In the genomic region with DNA sequence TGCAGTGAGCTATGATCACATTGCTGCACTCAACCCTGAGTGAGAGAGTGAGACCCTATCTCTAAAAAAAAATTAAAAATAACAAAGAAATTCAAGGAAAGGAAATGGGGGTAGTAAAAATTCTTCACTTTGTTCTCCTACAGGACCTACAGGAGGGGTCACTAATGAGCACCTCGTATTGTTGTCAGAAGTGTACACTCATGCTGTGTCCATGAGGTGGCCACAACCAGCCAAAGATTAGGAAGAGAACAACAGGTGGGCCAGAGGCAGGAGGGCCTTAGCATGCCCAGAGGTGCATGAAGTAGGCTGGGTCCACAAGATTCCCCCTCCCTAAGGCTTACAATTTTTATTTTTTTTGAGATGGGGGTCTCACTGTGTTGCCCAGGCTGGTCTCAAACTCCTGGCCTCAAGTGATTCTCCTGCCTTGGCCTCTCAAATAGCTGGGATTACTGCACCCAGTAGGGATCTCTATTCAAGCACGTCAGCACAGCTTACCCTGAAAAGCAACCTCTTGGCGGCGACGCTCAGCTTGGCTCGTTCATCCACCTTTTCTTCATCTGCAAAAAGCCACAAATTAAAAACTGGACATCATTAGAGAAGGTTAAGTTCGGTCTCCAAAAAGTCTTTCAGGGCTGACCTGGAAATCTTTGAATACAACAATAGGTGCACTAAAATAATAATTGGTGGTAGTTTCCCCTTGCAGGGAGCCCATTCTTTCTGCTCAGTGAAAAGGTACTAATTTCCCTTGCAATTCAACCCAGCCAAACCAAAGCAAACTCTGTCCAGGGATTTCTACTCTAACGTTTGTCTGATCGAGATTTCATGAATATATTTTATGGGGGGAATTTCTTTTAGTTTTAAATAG, we compare ENCODE assay signal across 31 cellular contexts.
DNase-seq lines count a peak whose midpoint lies in the region; ATAC-seq and TF ChIP-seq lines count a peak whose summit lies in the region.
"Had no signal": no experiment of that assay in that cellular context is flagged by ENCODE, and none has a peak within 500 bp of the region (broad histone marks: within the 10 kb centered on the region; RNA-seq: fewer than 3 reads in every experiment).

No MANE protein-coding gene starts in this region.

- POLR2A ChIA-PET in Caco-2 (lab: Charles Lee): no interaction called here
- POLR2A ChIA-PET in naive thymus-derived CD4-positive, alpha-beta T cell (lab: Charles Lee): no interaction called here

- DNase-seq in Caco-2 (no peak), NCI-H146 (lab: John Stamatoyannopoulos, UW) (peak; percentile 61), osteocyte (ENCODE audit: extremely low spot score, unreplicated experiment) (peak; percentile 36), GM23248 (no peak)
- DNase-seq in stimulated activated CD4-positive, alpha-beta T cell treated with anti-CD3 and anti-CD28 coated beads, Interleukin-2, amount 100 ng/mL, for 24 hours: no peak
- no peak for DNase-seq in naive thymus-derived CD4-positive, alpha-beta T cell
- DNase-seq: ACHN; activated CD4-positive, alpha-beta T cell treated with anti-CD3 and anti-CD28 coated beads, Interleukin-2, amount 50 U/mL, for 1 hour; activated naive CD4-positive, alpha-beta T cell treated with anti-CD3 and anti-CD28 coated beads for 36 hours; activated T-cell treated with anti-CD3 and anti-CD28 coated beads, Interleukin-2, amount 50 U/mL, for 72 hours; BE2C; DMS53; effector memory CD4-positive, alpha-beta T cell; erythroblast; H9; heart left ventricle; kidney glomerular epithelial cell; MG63; NCI-H1436 treated with DMSO at 0.1 percent for 48 hours; NCI-H510A; Peyer's patch; SW 1271; T-helper 9 cell; WERI-Rb-1 had no signal

- BruUV-seq in Caco-2 (replicated peaks; lab: Mats Ljungman, UMichigan): no TSS peak

- intact Hi-C loops in Caco-2 (cut with micrococcal nuclease; ENCODE audit: unreplicated experiment): no loop called here
- intact Hi-C loops in naive thymus-derived CD4-positive, alpha-beta T cell (cut with micrococcal nuclease): no loop called here

- in situ Hi-C loops in GM23248 (cut with MboI): no loop called here

- H3K9me3 Mint-ChIP-seq in Caco-2 (ENCODE audit: unreplicated experiment) (no peaks in the 10 kb centered on the region), brain (no peaks in the 10 kb centered on the region), osteocyte (ENCODE audit: unreplicated experiment) (no peaks in the 10 kb centered on the region)
- H3K9me3 Mint-ChIP-seq in naive thymus-derived CD4-positive, alpha-beta T cell: no peaks in the 10 kb centered on the region
- H3K9me3 Mint-ChIP-seq: activated naive CD4-positive, alpha-beta T cell treated with anti-CD3 and anti-CD28 coated beads for 36 hours; activated T-cell treated with anti-CD3 and anti-CD28 coated beads, Interleukin-2, amount 50 U/mL, for 72 hours; H9; stimulated activated naive CD8-positive, alpha-beta T cell treated with anti-CD3 and anti-CD28 coated beads, Interleukin-15, Interleukin-2, amounts not matched to agents 100 ng/mL and 50 ng/mL, for 24 hours had no signal

- H3K9ac ChIP-seq in GM23248: no peak overlapping the region

- peaks cover 21% of the 10 kb centered on the region for H3F3A ChIP-seq in GM23248 (ENCODE audit: insufficient read depth)

- H4K20me1 ChIP-seq in GM23248 (ENCODE audit: insufficient read depth): no peaks in the 10 kb centered on the region

- H2AFZ ChIP-seq in GM23248: no peak overlapping the region

- H3K4me1 Mint-ChIP-seq in Caco-2 (ENCODE audit: low read depth, unreplicated experiment) (peaks cover 7% of the 10 kb centered on the region), brain (peaks cover 20% of the 10 kb centered on the region), osteocyte (ENCODE audit: unreplicated experiment) (peaks cover 21% of the 10 kb centered on the region)
- peaks cover 0 to under 1% (median 0%) of the 10 kb centered on the region in 7 donors for H3K4me1 Mint-ChIP-seq in naive thymus-derived CD4-positive, alpha-beta T cell

- H3K4me3 ChIP-seq in Caco-2 (ENCODE audit: low read depth, low read length) (no peak overlapping the region), GM23248 (no peak overlapping the region)
- no peak overlapping the region for H3K4me3 ChIP-seq in naive thymus-derived CD4-positive, alpha-beta T cell (ENCODE audit: low read length)
- H3K4me3 ChIP-seq: adrenal gland, heart left ventricle, K562, MG63, Peyer's patch, prostate gland, skin epidermis had no signal

- no peak for ATAC-seq in naive thymus-derived CD4-positive, alpha-beta T cell
- ATAC-seq: activated T-cell treated with anti-CD3 and anti-CD28 coated beads, Interleukin-2, amount 50 U/mL, for 72 hours; heart left ventricle; K562 had no signal

- no peak overlapping the region for H3K4me2 ChIP-seq in GM23248 (ENCODE audit: unreplicated experiment)

- no peaks in the 10 kb centered on the region for H3K9me2 ChIP-seq in GM23248 (ENCODE audit: insufficient read depth)

- H3K4me3 Mint-ChIP-seq in Caco-2 (ENCODE audit: unreplicated experiment): no peak overlapping the region
- peak overlapping the region in 3 of 5 experiments; percentile 15 to 39 (median 20) for H3K4me3 Mint-ChIP-seq in brain
- H3K4me3 Mint-ChIP-seq in osteocyte (ENCODE audit: unreplicated experiment): no peak overlapping the region
- H3K4me3 Mint-ChIP-seq in naive thymus-derived CD4-positive, alpha-beta T cell: no peak overlapping the region
- H3K4me3 Mint-ChIP-seq: activated naive CD4-positive, alpha-beta T cell treated with anti-CD3 and anti-CD28 coated beads for 36 hours; activated T-cell treated with anti-CD3 and anti-CD28 coated beads, Interleukin-2, amount 50 U/mL, for 72 hours; H9; stimulated activated naive CD8-positive, alpha-beta T cell treated with anti-CD3 and anti-CD28 coated beads, Interleukin-15, Interleukin-2, amounts not matched to agents 100 ng/mL and 50 ng/mL, for 24 hours had no signal

- H3K4me1 ChIP-seq in Caco-2 (peaks cover 15% of the 10 kb centered on the region), GM23248 (ENCODE audit: insufficient read depth) (peaks cover 19% of the 10 kb centered on the region)
- no peaks in the 10 kb centered on the region for H3K4me1 ChIP-seq in naive thymus-derived CD4-positive, alpha-beta T cell (ENCODE audit: control insufficient read depth in 2 of 2, insufficient read depth in 2 of 2, low read length in 2 of 2)
- H3K4me1 ChIP-seq: adrenal gland, prostate gland had no signal

- no peak overlapping the region for H3K27ac ChIP-seq in GM23248
- no peak overlapping the region for H3K27ac ChIP-seq in naive thymus-derived CD4-positive, alpha-beta T cell (ENCODE audit: low read depth, low read length)
- H3K27ac ChIP-seq: adrenal gland, neutrophil, Peyer's patch, prostate gland, skin epidermis, WERI-Rb-1 had no signal

- peaks cover 43% of the 10 kb centered on the region for H3K36me3 Mint-ChIP-seq in Caco-2 (ENCODE audit: insufficient read depth, unreplicated experiment)
- peaks cover 62% of the 10 kb centered on the region for H3K36me3 Mint-ChIP-seq in brain
- H3K36me3 Mint-ChIP-seq in osteocyte (ENCODE audit: unreplicated experiment): peaks cover 45% of the 10 kb centered on the region
- H3K36me3 Mint-ChIP-seq in naive thymus-derived CD4-positive, alpha-beta T cell: peaks cover 0 to 57% (median 17%) of the 10 kb centered on the region in 5 donors

- H3K27me3 ChIP-seq in Caco-2 (replicated peaks; ENCODE audit: control insufficient read depth, insufficient read depth, low read length): no peaks in the 10 kb centered on the region
- H3K27me3 ChIP-seq in GM23248 (replicated peaks; ENCODE audit: insufficient read depth): no peaks in the 10 kb centered on the region
- no peaks in the 10 kb centered on the region for H3K27me3 ChIP-seq in naive thymus-derived CD4-positive, alpha-beta T cell (ENCODE audit: control insufficient read depth in 2 of 2, insufficient read depth in 2 of 2, low read length in 2 of 2)
- H3K27me3 ChIP-seq: adrenal gland, BE2C, heart left ventricle, MG63, neutrophil, Peyer's patch had no signal

- H3K36me3 ChIP-seq in Caco-2 (ENCODE audit: control insufficient read depth, insufficient read depth, low read length) (0 out of 2 replicates have a peak, but pooled peaks cover 3% of the 10 kb centered on the region), GM23248 (ENCODE audit: low read depth) (no peaks in the 10 kb centered on the region)
- H3K36me3 ChIP-seq in naive thymus-derived CD4-positive, alpha-beta T cell (ENCODE audit: control insufficient read depth in 2 of 3, insufficient read depth in 3 of 3, low read length in 3 of 3): peaks cover 0 to 27% (median 0%) of the 10 kb centered on the region in 3 experiments
- H3K36me3 ChIP-seq: adrenal gland, BE2C, MG63, prostate gland, WERI-Rb-1 had no signal

- H3K27me3 Mint-ChIP-seq in Caco-2 (ENCODE audit: insufficient read depth, unreplicated experiment): no peaks in the 10 kb centered on the region
- H3K27me3 Mint-ChIP-seq in brain: no peaks in the 10 kb centered on the region
- no peaks in the 10 kb centered on the region for H3K27me3 Mint-ChIP-seq in osteocyte (ENCODE audit: unreplicated experiment)
- no peaks in the 10 kb centered on the region for H3K27me3 Mint-ChIP-seq in naive thymus-derived CD4-positive, alpha-beta T cell
- H3K27me3 Mint-ChIP-seq: stimulated activated naive CD8-positive, alpha-beta T cell treated with anti-CD3 and anti-CD28 coated beads, Interleukin-15, Interleukin-2, amounts not matched to agents 100 ng/mL and 50 ng/mL, for 24 hours had no signal

- no peaks in the 10 kb centered on the region for H3K79me2 ChIP-seq in GM23248 (ENCODE audit: insufficient read depth)

- CTCF ChIA-PET in Caco-2 (lab: Charles Lee): interaction anchor here (1.4 kb wide), 1 partner anchor 13 kb away, joined by 5 read pairs; no protein-coding TSS in a partner anchor
- CTCF ChIA-PET in naive thymus-derived CD4-positive, alpha-beta T cell (lab: Charles Lee): no interaction called here

- WGBS in GM23248 (ENCODE audit: low coverage in 1 of 2, low lambda C conversion rate in 2 of 2, missing lambda C conversion rate in 2 of 2), 2 experiments: 80 to 83% methylated on average over 9 of the region's 9 CpGs

- TF ChIP-seq CTCF in Caco-2 (IDR thresholded peaks at IDR 0.05; ENCODE audit: insufficient read depth in 1 of 2, low read depth in 1 of 2, low read length in 1 of 2, severe bottlenecking in 1 of 2, unreplicated experiment in 1 of 2): peak; percentile 27 to 30
- no peak for TF ChIP-seq CTCF in brain (conservative IDR thresholded peaks at IDR 0.05)
- TF ChIP-seq CTCF in osteocyte (IDR thresholded peaks at IDR 0.05): no peak

- no peak overlapping the region for H3K27ac Mint-ChIP-seq in Caco-2 (ENCODE audit: unreplicated experiment)
- H3K27ac Mint-ChIP-seq in brain: peak overlapping the region in 4 of 5 experiments; percentile 29 to 88 (median 50)
- no peak overlapping the region for H3K27ac Mint-ChIP-seq in osteocyte (ENCODE audit: unreplicated experiment)
- H3K27ac Mint-ChIP-seq in naive thymus-derived CD4-positive, alpha-beta T cell: peak overlapping the region in 1 of 9 donors; percentile 10
- H3K27ac Mint-ChIP-seq: activated naive CD4-positive, alpha-beta T cell treated with anti-CD3 and anti-CD28 coated beads for 36 hours; activated T-cell treated with anti-CD3 and anti-CD28 coated beads, Interleukin-2, amount 50 U/mL, for 72 hours; stimulated activated naive CD8-positive, alpha-beta T cell treated with anti-CD3 and anti-CD28 coated beads, Interleukin-15, Interleukin-2, amounts not matched to agents 100 ng/mL and 50 ng/mL, for 24 hours had no signal

- H3K9me3 ChIP-seq in Caco-2 (no peaks in the 10 kb centered on the region), GM23248 (ENCODE audit: low read depth) (no peaks in the 10 kb centered on the region)
- H3K9me3 ChIP-seq in naive thymus-derived CD4-positive, alpha-beta T cell (ENCODE audit: control insufficient read depth in 2 of 3, low read length in 3 of 3): no peaks in the 10 kb centered on the region
- H3K9me3 ChIP-seq: adrenal gland, BE2C, heart left ventricle, MG63, neutrophil, Peyer's patch, prostate gland had no signal

Comparison
In these comparisons a context has a peak if more than half of its experiments do, and no peak if none do; other contexts are left out.
1. DNase-seq: peak in NCI-H146 (single experiment) and osteocyte (single experiment); none in Caco-2 (0 of 2), GM23248 (single experiment), stimulated activated CD4-positive, alpha-beta T cell treated with anti-CD3 and anti-CD28 coated beads, Interleukin-2, amount 100 ng/mL, for 24 hours (0 of 2) and naive thymus-derived CD4-positive, alpha-beta T cell (0 of 9).
2. H3K27ac Mint-ChIP-seq: peak in brain (4 of 5); none in Caco-2 (single experiment) and osteocyte (single experiment).
3. H3K4me3 Mint-ChIP-seq: peak in brain (3 of 5); none in Caco-2 (single experiment), osteocyte (single experiment) and naive thymus-derived CD4-positive, alpha-beta T cell (0 of 10).
4. CTCF ChIP-seq: peak in Caco-2 (2 of 2); none in brain (0 of 2) and osteocyte (single experiment).